In the genomic region with DNA sequence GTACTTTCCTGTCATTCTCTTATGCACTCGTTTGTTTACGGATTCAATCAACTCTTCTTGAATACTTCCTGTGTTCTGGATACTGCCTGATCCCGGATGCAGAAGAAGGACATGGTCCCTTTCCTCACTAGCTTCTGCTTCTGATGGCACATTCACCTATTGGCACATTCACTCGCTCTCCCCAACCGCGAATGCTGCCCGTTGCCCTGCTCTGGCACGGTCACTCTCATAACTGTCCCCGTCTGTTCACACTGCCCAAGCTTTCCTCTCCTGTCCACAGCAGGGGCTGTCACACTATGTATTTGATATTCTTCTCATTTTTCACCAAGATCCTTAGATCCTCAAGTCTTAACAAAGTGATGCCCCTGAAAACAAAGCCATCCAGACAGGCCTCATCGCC, we compare ENCODE assay signal across 1 cellular context.
TF ChIP-seq lines count a peak whose summit lies in the region.

No MANE protein-coding gene starts in this region.

TF ChIP-seq in K562, 482 proteins besides CTCF, POLR2A, EP300 and RAD21 (continued from another document):
- TF ChIP-seq, protein P1, sequence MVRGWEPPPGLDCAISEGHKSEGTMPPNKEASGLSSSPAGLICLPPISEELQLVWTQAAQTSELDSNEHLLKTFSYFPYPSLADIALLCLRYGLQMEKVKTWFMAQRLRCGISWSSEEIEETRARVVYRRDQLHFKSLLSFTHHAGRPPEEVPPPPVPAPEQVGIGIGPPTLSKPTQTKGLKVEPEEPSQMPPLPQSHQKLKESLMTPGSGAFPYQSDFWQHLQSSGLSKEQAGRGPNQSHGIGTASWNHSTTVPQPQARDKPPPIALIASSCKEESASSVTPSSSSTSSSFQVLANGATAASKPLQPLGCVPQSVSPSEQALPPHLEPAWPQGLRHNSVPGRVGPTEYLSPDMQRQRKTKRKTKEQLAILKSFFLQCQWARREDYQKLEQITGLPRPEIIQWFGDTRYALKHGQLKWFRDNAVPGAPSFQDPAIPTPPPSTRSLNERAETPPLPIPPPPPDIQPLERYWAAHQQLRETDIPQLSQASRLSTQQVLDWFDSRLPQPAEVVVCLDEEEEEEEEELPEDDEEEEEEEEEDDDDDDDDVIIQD (CRISPR knock-in tag; IDR thresholded peaks at IDR 0.05), result 0 out of 2 replicates have a peak, but pooled peaks have one; percentile 12
